9 cellular contexts compared by ENCODE assay signal in genomic region chrX:101191217-101191750, GRCh38. TPM values are rescaled to one million over a fixed set of nuclear protein-coding genes. Genes with fewer than 3 reads are reported as not detected.
DNase-seq lines count a peak whose midpoint lies in the region; ATAC-seq and TF ChIP-seq lines count a peak whose summit lies in the region.
"Had no signal": no experiment of that assay in that cellular context is flagged by ENCODE, and none has a peak within 500 bp of the region (broad histone marks: within the 10 kb centered on the region; RNA-seq: fewer than 3 reads in every experiment).

No MANE protein-coding gene starts in this region.

- H3K27me3 ChIP-seq in foreskin keratinocyte, result peaks cover 3% of the 10 kb centered on the region
- H3K27me3 ChIP-seq in aorta (ENCODE audit: control insufficient read depth in 1 of 2, insufficient read depth in 2 of 2, low read length in 1 of 2), result no peaks in the 10 kb centered on the region

- peaks cover 11% of the 10 kb centered on the region for H3K27me3 Mint-ChIP-seq in activated CD8-positive, alpha-beta T cell treated with anti-CD3 and anti-CD28 coated beads for 36 hours
- peaks cover 13% of the 10 kb centered on the region for H3K27me3 Mint-ChIP-seq in activated CD8-positive, alpha-beta T cell treated with anti-CD3 and anti-CD28 coated beads, Interleukin-2, amount 10 ng/mL, durations not matched to agents 7 days and 5 days (ENCODE audit: low read depth)
- peaks cover 24 to 29% of the 10 kb centered on the region in 2 donors for H3K27me3 Mint-ChIP-seq in natural killer cell treated with Interleukin-12 subunit alpha and Interleukin-12 subunit beta and Interleukin-15 and Interleukin-18, amount 100 ng/mL, for 72 hours

- no peaks in the 10 kb centered on the region for H3K36me3 ChIP-seq in aorta (ENCODE audit: control insufficient read depth in 1 of 2, insufficient read depth in 2 of 2, low read length in 1 of 2)

- no peaks in the 10 kb centered on the region for H3K9me3 Mint-ChIP-seq in activated CD8-positive, alpha-beta T cell treated with anti-CD3 and anti-CD28 coated beads for 36 hours
- no peaks in the 10 kb centered on the region for H3K9me3 Mint-ChIP-seq in activated CD8-positive, alpha-beta T cell treated with anti-CD3 and anti-CD28 coated beads, Interleukin-2, amount 10 ng/mL, durations not matched to agents 7 days and 5 days (ENCODE audit: insufficient read depth)
- H3K9me3 Mint-ChIP-seq in natural killer cell treated with Interleukin-12 subunit alpha and Interleukin-12 subunit beta and Interleukin-15 and Interleukin-18, amount 100 ng/mL, for 72 hours, result no peaks in the 10 kb centered on the region

- intact Hi-C loops in activated CD8-positive, alpha-beta T cell treated with anti-CD3 and anti-CD28 coated beads for 36 hours (cut with micrococcal nuclease), result no loop called here
- intact Hi-C loops in aorta (cut with DNase I), result no loop called here

- no peaks in the 10 kb centered on the region for H3K36me3 Mint-ChIP-seq in activated CD8-positive, alpha-beta T cell treated with anti-CD3 and anti-CD28 coated beads for 36 hours (ENCODE audit: low read depth)
- H3K36me3 Mint-ChIP-seq in activated CD8-positive, alpha-beta T cell treated with anti-CD3 and anti-CD28 coated beads, Interleukin-2, amount 10 ng/mL, durations not matched to agents 7 days and 5 days (ENCODE audit: low read depth), result no peaks in the 10 kb centered on the region
- no peaks in the 10 kb centered on the region for H3K36me3 Mint-ChIP-seq in natural killer cell treated with Interleukin-12 subunit alpha and Interleukin-12 subunit beta and Interleukin-15 and Interleukin-18, amount 100 ng/mL, for 72 hours

- DNase-seq in activated CD8-positive, alpha-beta T cell treated with anti-CD3 and anti-CD28 coated beads for 36 hours, result peak; percentile 4
- DNase-seq in activated CD8-positive, alpha-beta T cell treated with anti-CD3 and anti-CD28 coated beads, Interleukin-2, amount 10 ng/mL, durations not matched to agents 7 days and 5 days, result no peak
- DNase-seq in foreskin keratinocyte, result no peak
- DNase-seq in natural killer cell treated with Interleukin-12 subunit alpha and Interleukin-12 subunit beta and Interleukin-15 and Interleukin-18, amount 100 ng/mL, for 72 hours (ENCODE audit: low spot score), result peak; percentile 60
- DNase-seq in aorta, result peak; percentile 54 to 78
- DNase-seq in COLO829 (ENCODE audit: low spot score), result no peak
- no peak for DNase-seq in activated naive CD4-positive, alpha-beta T cell treated with anti-CD3 and anti-CD28 coated beads, Interleukin-2, amount 50 U/mL, for 16 hours
- DNase-seq: activated naive CD4-positive, alpha-beta T cell treated with Interleukin-2 at 50 U/mL for 16 hours had no signal

- 6 to 24% methylated on average over 50 of the region's 50 CpGs for WGBS in aorta, 2 donors

- H3K4me3 ChIP-seq in aorta (ENCODE audit: low read length in 2 of 2), result peak overlapping the region in 1 of 2 donors; percentile 1

- no peaks in the 10 kb centered on the region for H3K4me1 Mint-ChIP-seq in activated CD8-positive, alpha-beta T cell treated with anti-CD3 and anti-CD28 coated beads for 36 hours (ENCODE audit: low read depth)
- no peaks in the 10 kb centered on the region for H3K4me1 Mint-ChIP-seq in activated CD8-positive, alpha-beta T cell treated with anti-CD3 and anti-CD28 coated beads, Interleukin-2, amount 10 ng/mL, durations not matched to agents 7 days and 5 days (ENCODE audit: low read depth)
- H3K4me1 Mint-ChIP-seq in natural killer cell treated with Interleukin-12 subunit alpha and Interleukin-12 subunit beta and Interleukin-15 and Interleukin-18, amount 100 ng/mL, for 72 hours (ENCODE audit: low read depth in 2 of 2), result no peaks in the 10 kb centered on the region

- H3K27ac Mint-ChIP-seq in activated CD8-positive, alpha-beta T cell treated with anti-CD3 and anti-CD28 coated beads for 36 hours, result no peak overlapping the region
- no peak overlapping the region for H3K27ac Mint-ChIP-seq in activated CD8-positive, alpha-beta T cell treated with anti-CD3 and anti-CD28 coated beads, Interleukin-2, amount 10 ng/mL, durations not matched to agents 7 days and 5 days
- no peak overlapping the region for H3K27ac Mint-ChIP-seq in natural killer cell treated with Interleukin-12 subunit alpha and Interleukin-12 subunit beta and Interleukin-15 and Interleukin-18, amount 100 ng/mL, for 72 hours

- no peak overlapping the region for H3K27ac ChIP-seq in foreskin keratinocyte
- peak overlapping the region in 1 of 2 donors; percentile 83 for H3K27ac ChIP-seq in aorta (ENCODE audit: low read depth in 1 of 2, low read length in 2 of 2)

- no peaks in the 10 kb centered on the region for H3K9me3 ChIP-seq in aorta (ENCODE audit: control insufficient read depth, low read length)

- CTCF ChIA-PET in activated CD8-positive, alpha-beta T cell treated with anti-CD3 and anti-CD28 coated beads for 36 hours (lab: Charles Lee), result no interaction called here
- CTCF ChIA-PET in activated CD8-positive, alpha-beta T cell treated with anti-CD3 and anti-CD28 coated beads, Interleukin-2, amount 10 ng/mL, durations not matched to agents 7 days and 5 days (lab: Charles Lee), result no interaction called here

- POLR2A ChIA-PET in activated CD8-positive, alpha-beta T cell treated with anti-CD3 and anti-CD28 coated beads for 36 hours (lab: Charles Lee), result no interaction called here
- POLR2A ChIA-PET in activated CD8-positive, alpha-beta T cell treated with anti-CD3 and anti-CD28 coated beads, Interleukin-2, amount 10 ng/mL, durations not matched to agents 7 days and 5 days (lab: Charles Lee), result no interaction called here

- H3K4me1 ChIP-seq in foreskin keratinocyte (no peaks in the 10 kb centered on the region), aorta (ENCODE audit: control insufficient read depth in 1 of 2, insufficient read depth in 2 of 2, low read length in 2 of 2) (no peaks in the 10 kb centered on the region)

- TF ChIP-seq CTCF in activated CD8-positive, alpha-beta T cell treated with anti-CD3 and anti-CD28 coated beads for 36 hours (IDR thresholded peaks at IDR 0.05), result no peak
- no peak for TF ChIP-seq CTCF in foreskin keratinocyte (conservative IDR thresholded peaks at IDR 0.05)

- no peak for ATAC-seq in activated CD8-positive, alpha-beta T cell treated with anti-CD3 and anti-CD28 coated beads for 36 hours
- no peak for ATAC-seq in activated CD8-positive, alpha-beta T cell treated with anti-CD3 and anti-CD28 coated beads, Interleukin-2, amount 10 ng/mL, durations not matched to agents 7 days and 5 days
- peak; percentile 76 for ATAC-seq in foreskin keratinocyte
- ATAC-seq in natural killer cell treated with Interleukin-12 subunit alpha and Interleukin-12 subunit beta and Interleukin-15 and Interleukin-18, amount 100 ng/mL, for 72 hours, result peak; percentile 41 to 50
- ATAC-seq in aorta (ENCODE audit: low FRiP score), result peak; percentile 64
- no peak for ATAC-seq in GM19351 (IDR thresholded peaks at IDR 0.05; ENCODE audit: unreplicated experiment)

- H3K4me3 Mint-ChIP-seq in activated CD8-positive, alpha-beta T cell treated with anti-CD3 and anti-CD28 coated beads for 36 hours, result no peak overlapping the region
- H3K4me3 Mint-ChIP-seq in activated CD8-positive, alpha-beta T cell treated with anti-CD3 and anti-CD28 coated beads, Interleukin-2, amount 10 ng/mL, durations not matched to agents 7 days and 5 days, result no peak overlapping the region
- H3K4me3 Mint-ChIP-seq in natural killer cell treated with Interleukin-12 subunit alpha and Interleukin-12 subunit beta and Interleukin-15 and Interleukin-18, amount 100 ng/mL, for 72 hours, result no peak overlapping the region

RNA-seq across cellular contexts. Expression of gene DRP2, which starts 28.3 kb away (rescaled TPM):
- under 1 TPM; 0.38 to 0.54 TPM for total RNA-seq in activated CD8-positive, alpha-beta T cell treated with anti-CD3 and anti-CD28 coated beads for 36 hours
- total RNA-seq in activated CD8-positive, alpha-beta T cell treated with anti-CD3 and anti-CD28 coated beads, Interleukin-2, amount 10 ng/mL, durations not matched to agents 7 days and 5 days, result under 1 TPM; 0.91 to 0.97 TPM
- total RNA-seq in foreskin keratinocyte (0.14 and 0.18 TPM in 2 replicates), aorta (1 to 10 TPM; 1.5 to 1.9 TPM)
- polyA plus RNA-seq in foreskin keratinocyte (0.04 and 0.09 TPM in 2 replicates), aorta (under 1 TPM; 0.18 to 0.25 TPM)
- under 1 TPM; 0.31 to 0.64 TPM for total RNA-seq in natural killer cell treated with Interleukin-12 subunit alpha and Interleukin-12 subunit beta and Interleukin-15 and Interleukin-18, amount 100 ng/mL, for 72 hours

Comparison
In these comparisons a context has a peak if more than half of its experiments do, and no peak if none do; other contexts are left out.
1. DNase-seq: peak in activated CD8-positive, alpha-beta T cell treated with anti-CD3 and anti-CD28 coated beads for 36 hours (single experiment), natural killer cell treated with Interleukin-12 subunit alpha and Interleukin-12 subunit beta and Interleukin-15 and Interleukin-18, amount 100 ng/mL, for 72 hours (single experiment) and aorta (2 of 2); none in activated CD8-positive, alpha-beta T cell treated with anti-CD3 and anti-CD28 coated beads, Interleukin-2, amount 10 ng/mL, durations not matched to agents 7 days and 5 days (single experiment), foreskin keratinocyte (0 of 2), COLO829 (single experiment) and activated naive CD4-positive, alpha-beta T cell treated with anti-CD3 and anti-CD28 coated beads, Interleukin-2, amount 50 U/mL, for 16 hours (single experiment).
2. ATAC-seq: peak in foreskin keratinocyte (single experiment), natural killer cell treated with Interleukin-12 subunit alpha and Interleukin-12 subunit beta and Interleukin-15 and Interleukin-18, amount 100 ng/mL, for 72 hours (2 of 2) and aorta (single experiment); none in activated CD8-positive, alpha-beta T cell treated with anti-CD3 and anti-CD28 coated beads for 36 hours (single experiment), activated CD8-positive, alpha-beta T cell treated with anti-CD3 and anti-CD28 coated beads, Interleukin-2, amount 10 ng/mL, durations not matched to agents 7 days and 5 days (single experiment) and GM19351 (single experiment).